1 cellular context compared by ENCODE assay signal in genomic region chr2:27753744-27754588, GRCh38.
TF ChIP-seq lines count a peak whose summit lies in the region.

No MANE protein-coding gene starts in this region.

TF ChIP-seq in HepG2, 621 proteins besides CTCF, POLR2A, EP300 and RAD21 (continued from another document and continues in another):
- no peak for TF ChIP-seq ATF1 (CRISPR knock-in tag; IDR thresholded peaks at IDR 0.05)
- no peak for TF ChIP-seq CHD4 (IDR thresholded peaks at IDR 0.05; ENCODE audit: borderline replicate concordance, low read length)
- no peak for TF ChIP-seq ZNF431 (CRISPR knock-in tag; IDR thresholded peaks at IDR 0.05; ENCODE audit: borderline replicate concordance, low read depth)
- TF ChIP-seq SMAD3 (CRISPR knock-in tag; IDR thresholded peaks at IDR 0.05): peak; percentile 82; the same call in 1 of the 2 replicates
- TF ChIP-seq ZNF17 (CRISPR knock-in tag; IDR thresholded peaks at IDR 0.05): no peak
- TF ChIP-seq YY1 (IDR thresholded peaks at IDR 0.05; ENCODE audit: insufficient read depth, insufficient replicate concordance, low read depth, low read length): peak; percentile 52
- no peak for TF ChIP-seq IKZF4 (CRISPR knock-in tag; IDR thresholded peaks at IDR 0.05; ENCODE audit: borderline replicate concordance, low read depth, not compliant biosample characterization)
- no peak for TF ChIP-seq NR3C1 (CRISPR knock-in tag; IDR thresholded peaks at IDR 0.05)
- no peak for TF ChIP-seq ZNF230 (CRISPR knock-in tag; IDR thresholded peaks at IDR 0.05)
- no peak for TF ChIP-seq NFIC (IDR thresholded peaks at IDR 0.05; ENCODE audit: low read length)
- TF ChIP-seq HOXA5 (CRISPR knock-in tag; IDR thresholded peaks at IDR 0.05): no peak
- no peak for TF ChIP-seq SNAI1 (CRISPR knock-in tag; IDR thresholded peaks at IDR 0.05; ENCODE audit: borderline replicate concordance)
- no peak for TF ChIP-seq ZNF3 (CRISPR knock-in tag; IDR thresholded peaks at IDR 0.05)
- no peak for TF ChIP-seq ZNF841 (CRISPR knock-in tag; IDR thresholded peaks at IDR 0.05; ENCODE audit: borderline replicate concordance)
- no peak for TF ChIP-seq ZNF337 (CRISPR knock-in tag; IDR thresholded peaks at IDR 0.05; ENCODE audit: borderline replicate concordance, low read depth)
- no peak for TF ChIP-seq TIGD3 (CRISPR knock-in tag; IDR thresholded peaks at IDR 0.05; ENCODE audit: borderline replicate concordance)
- TF ChIP-seq FOXA1 (IDR thresholded peaks at IDR 0.05): no peak
- peak; percentile 51; the same call in 1 of the 2 replicates for TF ChIP-seq FOXA1 (CRISPR knock-in tag; IDR thresholded peaks at IDR 0.05)
- no peak for TF ChIP-seq GPN1 (CRISPR knock-in tag; IDR thresholded peaks at IDR 0.05; ENCODE audit: borderline replicate concordance)
- TF ChIP-seq TFAP4 (IDR thresholded peaks at IDR 0.05; ENCODE audit: borderline replicate concordance, low read depth): peak; percentile 71; the same call in 1 of the 2 replicates
- TF ChIP-seq STAT5B (CRISPR knock-in tag; IDR thresholded peaks at IDR 0.05): no peak
- peak; percentile 26; the same call in 1 of the 2 replicates for TF ChIP-seq BHLHE40 (IDR thresholded peaks at IDR 0.05; ENCODE audit: low read length)
- no peak for TF ChIP-seq PAWR (CRISPR knock-in tag; IDR thresholded peaks at IDR 0.05; ENCODE audit: borderline replicate concordance)
- TF ChIP-seq ZNF746 (CRISPR knock-in tag; IDR thresholded peaks at IDR 0.05): no peak
- no peak for TF ChIP-seq E2F5 (CRISPR knock-in tag; conservative IDR thresholded peaks at IDR 0.05)
- TF ChIP-seq TGIF2 (CRISPR knock-in tag; IDR thresholded peaks at IDR 0.05): peak; percentile 41; the same call in 1 of the 2 replicates
- no peak for TF ChIP-seq HNRNPL (IDR thresholded peaks at IDR 0.05; ENCODE audit: low read depth, low read length)
- no peak for TF ChIP-seq JUND (CRISPR knock-in tag; IDR thresholded peaks at IDR 0.05)
- TF ChIP-seq ZFP62 (CRISPR knock-in tag; IDR thresholded peaks at IDR 0.05): no peak
- 0 out of 2 replicates have a peak, but pooled peaks have one; percentile 48 for TF ChIP-seq GTF2F1 (IDR thresholded peaks at IDR 0.05; ENCODE audit: low read length)
- no peak for TF ChIP-seq KAT2B (IDR thresholded peaks at IDR 0.05; ENCODE audit: borderline replicate concordance, low read depth, low read length)
- no peak; the same call in 1 of the 2 replicates for TF ChIP-seq ZNF205 (CRISPR knock-in tag; IDR thresholded peaks at IDR 0.05)
- no peak for TF ChIP-seq BATF2 (CRISPR knock-in tag; IDR thresholded peaks at IDR 0.05)
- TF ChIP-seq NFRKB (IDR thresholded peaks at IDR 0.05): no peak
- TF ChIP-seq ZBTB2 (CRISPR knock-in tag; IDR thresholded peaks at IDR 0.05; ENCODE audit: low read depth): no peak
- TF ChIP-seq DDIT3 (CRISPR knock-in tag; IDR thresholded peaks at IDR 0.05): no peak
- peak; percentile 47; the same call in 2 of the 3 replicates for TF ChIP-seq MXI1 (IDR thresholded peaks at IDR 0.05; ENCODE audit: borderline replicate concordance, low read depth, low read length)
- no peak for TF ChIP-seq JUN (CRISPR knock-in tag; IDR thresholded peaks at IDR 0.05)
- no peak for TF ChIP-seq MIER2 (CRISPR knock-in tag; IDR thresholded peaks at IDR 0.05)
- no peak for TF ChIP-seq SMARCE1 (IDR thresholded peaks at IDR 0.05; ENCODE audit: borderline replicate concordance)
- no peak for TF ChIP-seq ASH2L (IDR thresholded peaks at IDR 0.05; ENCODE audit: insufficient read length, low read depth, low read length)
- no peak for TF ChIP-seq TBP (CRISPR knock-in tag; IDR thresholded peaks at IDR 0.05)
- no peak for TF ChIP-seq ZNF773 (CRISPR knock-in tag; IDR thresholded peaks at IDR 0.05; ENCODE audit: borderline replicate concordance)
- no peak for TF ChIP-seq WIZ (CRISPR knock-in tag; IDR thresholded peaks at IDR 0.05)
- TF ChIP-seq TCF7 (IDR thresholded peaks at IDR 0.05; ENCODE audit: low read depth): no peak
- 0 out of 2 replicates have a peak, but pooled peaks have one; percentile 25 for TF ChIP-seq HMG20A (CRISPR knock-in tag; IDR thresholded peaks at IDR 0.05; ENCODE audit: borderline replicate concordance)
- TF ChIP-seq SRY (CRISPR knock-in tag; IDR thresholded peaks at IDR 0.05): 0 out of 2 replicates have a peak, but pooled peaks have one; percentile 43
- no peak for TF ChIP-seq DR1 (CRISPR knock-in tag; IDR thresholded peaks at IDR 0.05)
- no peak; the same call in 1 of the 2 replicates for TF ChIP-seq ZBTB43 (CRISPR knock-in tag; conservative IDR thresholded peaks at IDR 0.05)
- TF ChIP-seq AHR (CRISPR knock-in tag; IDR thresholded peaks at IDR 0.05): 0 out of 2 replicates have a peak, but pooled peaks have one; percentile 59
- no peak for TF ChIP-seq ZNF318 (CRISPR knock-in tag; IDR thresholded peaks at IDR 0.05)
- TF ChIP-seq ZNF512B (CRISPR knock-in tag; IDR thresholded peaks at IDR 0.05; ENCODE audit: borderline replicate concordance): no peak
